In genomic region chr10:504131-504611, GRCh38 we compare ENCODE assay signal across 31 cellular contexts.
A peak's percentile ranks its signal among the peaks of the same experiment; 100 is the strongest.
DNase-seq lines count a peak whose midpoint lies in the region; ATAC-seq and TF ChIP-seq lines count a peak whose summit lies in the region.
"Had no signal": no experiment of that assay in that cellular context is flagged by ENCODE, and none has a peak within 500 bp of the region (broad histone marks: within the 10 kb centered on the region; RNA-seq: fewer than 3 reads in every experiment).

No MANE protein-coding gene starts in this region.

- no peak overlapping the region for H3K4me3 Mint-ChIP-seq in nephron progenitor cell
- H3K4me3 Mint-ChIP-seq: CD14-positive monocyte; CD8-positive, alpha-beta memory T cell; GM23338; HFFc6; IgD-negative memory B cell had no signal

- H3K9me3 ChIP-seq in sigmoid colon, result no peaks in the 10 kb centered on the region
- H3K9me3 ChIP-seq: BE2C, HAP-1, SJSA1 had no signal

- TF ChIP-seq EP300 in sigmoid colon (IDR thresholded peaks at IDR 0.05), result no peak

- peaks cover 87% of the 10 kb centered on the region for H3K4me1 Mint-ChIP-seq in nephron progenitor cell
- H3K4me1 Mint-ChIP-seq: CD14-positive monocyte had no signal

- H3K9me3 Mint-ChIP-seq in nephron progenitor cell, result no peaks in the 10 kb centered on the region
- H3K9me3 Mint-ChIP-seq: CD14-positive monocyte, GM23338, HFFc6, IgD-negative memory B cell had no signal

- no peak for TF ChIP-seq CTCF in nephron progenitor cell (IDR thresholded peaks at IDR 0.05)
- TF ChIP-seq CTCF in sigmoid colon (IDR thresholded peaks at IDR 0.05), result no peak

- no peak for TF ChIP-seq POLR2A in sigmoid colon (IDR thresholded peaks at IDR 0.05)

- H3K27ac Mint-ChIP-seq in nephron progenitor cell, result peak overlapping the region; percentile 54
- H3K27ac Mint-ChIP-seq: CD8-positive, alpha-beta memory T cell; GM23338; HFFc6; IgD-negative memory B cell had no signal

- ATAC-seq in HG03342 (IDR thresholded peaks at IDR 0.05; ENCODE audit: unreplicated experiment), result no peak
- ATAC-seq: GM12878, GM23338, PC-3, Right ventricle myocardium inferior had no signal

- H3K4me1 ChIP-seq in sigmoid colon, result peaks cover 0 to 42% (median 37%) of the 10 kb centered on the region in 4 donors
- H3K4me1 ChIP-seq: BE2C, HAP-1, SJSA1 had no signal

- peaks cover 4% of the 10 kb centered on the region for H3K27me3 Mint-ChIP-seq in nephron progenitor cell (ENCODE audit: low read depth, poor library complexity)

- H3K4me3 ChIP-seq in sigmoid colon, result no peak overlapping the region
- H3K4me3 ChIP-seq: GM12878, GM23338, HAP-1, SJSA1 had no signal

- H3K36me3 ChIP-seq in sigmoid colon, result no peaks in the 10 kb centered on the region
- H3K36me3 ChIP-seq: BE2C, HAP-1 had no signal

- peaks cover 40% of the 10 kb centered on the region for H3K36me3 Mint-ChIP-seq in nephron progenitor cell (ENCODE audit: low read depth)
- H3K36me3 Mint-ChIP-seq: CD14-positive monocyte; CD8-positive, alpha-beta memory T cell; IgD-negative memory B cell had no signal

- peak; percentile 41 for DNase-seq in NCI-H345 (lab: John Stamatoyannopoulos, UW)
- no peak for DNase-seq in NCI-H345 treated with DMSO at 0.1 percent for 48 hours (lab: John Stamatoyannopoulos, UW; ENCODE audit: unreplicated experiment)
- DNase-seq in NCI-H69 (lab: John Stamatoyannopoulos, UW), result peak; percentile 53
- DNase-seq in nephron progenitor cell, result no peak
- DNase-seq in sigmoid colon, result peak; percentile 56
- no peak for DNase-seq in NCI-H446 (lab: John Stamatoyannopoulos, UW)
- no peak for DNase-seq in GM19238 (ENCODE audit: insufficient read length, low spot score)
- DNase-seq: 8988T, ACHN, BE2C, DMS 273 treated with DMSO at 0.1 percent for 48 hours, DMS79, EL, GDM1, HFFc6, NCI-H1092, NCI-H1436 treated with DMSO at 0.1 percent for 48 hours, NCI-H2029, NCI-H510A treated with DMSO at 0.1 percent for 48 hours, NCI-H774, PC-3 had no signal

- no peak overlapping the region for H3K27ac ChIP-seq in sigmoid colon
- H3K27ac ChIP-seq: HL-60, SJSA1 had no signal

- no peaks in the 10 kb centered on the region for H3K27me3 ChIP-seq in sigmoid colon
- H3K27me3 ChIP-seq: BE2C, SJSA1 had no signal

- intact Hi-C loops in sigmoid colon (cut with DNase I), result no loop called here

- 94 to 96% methylated on average over 17 of the region's 17 CpGs for WGBS in sigmoid colon, 2 donors

Comparison
In these comparisons a context has a peak if more than half of its experiments do, and no peak if none do; other contexts are left out.
1. DNase-seq: peak in NCI-H345 (single experiment), NCI-H69 (single experiment) and sigmoid colon (single experiment); none in NCI-H345 treated with DMSO at 0.1 percent for 48 hours (single experiment), nephron progenitor cell (single experiment), NCI-H446 (0 of 2) and GM19238 (single experiment).